ENCODE assay signal across 25 cellular contexts in the genomic region with DNA sequence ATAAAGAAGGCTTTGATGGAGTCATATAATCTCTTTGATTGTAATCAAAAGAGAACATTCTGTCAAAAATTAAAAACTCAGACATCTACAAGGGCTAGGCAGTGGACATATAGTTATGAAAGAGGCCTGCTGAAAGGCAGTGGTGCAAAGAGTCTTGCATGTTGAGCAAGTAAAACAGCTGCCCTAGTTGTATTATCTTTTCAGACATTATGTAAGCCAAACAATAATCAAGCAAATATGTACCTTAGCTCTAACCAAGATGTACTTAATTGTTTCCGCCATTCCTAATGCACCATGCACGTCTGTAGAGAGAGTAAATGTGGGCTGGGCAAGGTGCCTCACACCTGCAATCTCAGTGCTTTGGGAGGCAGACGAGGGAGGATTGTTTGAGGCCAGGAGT. TPM values are rescaled to one million over a fixed set of nuclear protein-coding genes. Genes with fewer than 3 reads are reported as not detected.
DNase-seq lines count a peak whose midpoint lies in the region; ATAC-seq and TF ChIP-seq lines count a peak whose summit lies in the region.
"Had no signal": no experiment of that assay in that cellular context is flagged by ENCODE, and none has a peak within 500 bp of the region (broad histone marks: within the 10 kb centered on the region; RNA-seq: fewer than 3 reads in every experiment).

No MANE protein-coding gene starts in this region.

- TF ChIP-seq CTCF in CD14-positive monocyte (IDR thresholded peaks at IDR 0.05): no peak
- no peak for TF ChIP-seq CTCF in activated CD8-positive, alpha-beta T cell treated with anti-CD3 and anti-CD28 coated beads for 36 hours (IDR thresholded peaks at IDR 0.05)
- no peak for TF ChIP-seq CTCF in CD4-positive, alpha-beta T cell (IDR thresholded peaks at IDR 0.05)

- H3K9me3 Mint-ChIP-seq in CD14-positive monocyte (peaks cover 0 to 3% (median 0%) of the 10 kb centered on the region in 7 donors), naive B cell (peaks cover 0 to 19% (median 8%) of the 10 kb centered on the region in 7 donors)
- H3K9me3 Mint-ChIP-seq in activated CD8-positive, alpha-beta T cell treated with anti-CD3 and anti-CD28 coated beads for 36 hours: no peaks in the 10 kb centered on the region
- no peaks in the 10 kb centered on the region for H3K9me3 Mint-ChIP-seq in CD4-positive, alpha-beta T cell
- H3K9me3 Mint-ChIP-seq: activated naive CD4-positive, alpha-beta T cell treated with anti-CD3 and anti-CD28 coated beads, Interleukin-2, amount 10 ng/mL, durations not matched to agents 7 days and 5 days; central memory CD8-positive, alpha-beta T cell had no signal

- POLR2A ChIA-PET in activated CD8-positive, alpha-beta T cell treated with anti-CD3 and anti-CD28 coated beads for 36 hours (lab: Charles Lee): no interaction called here
- POLR2A ChIA-PET in CD4-positive, alpha-beta T cell (lab: Charles Lee): no interaction called here

- H3K4me3 Mint-ChIP-seq in CD14-positive monocyte (peak overlapping the region in 1 of 2 donors; percentile 67), naive B cell (peak overlapping the region; percentile 47 to 90 (median 84))
- H3K4me3 Mint-ChIP-seq in activated CD8-positive, alpha-beta T cell treated with anti-CD3 and anti-CD28 coated beads for 36 hours: no peak overlapping the region
- no peak overlapping the region for H3K4me3 Mint-ChIP-seq in CD4-positive, alpha-beta T cell
- H3K4me3 Mint-ChIP-seq: activated naive CD4-positive, alpha-beta T cell treated with anti-CD3 and anti-CD28 coated beads, Interleukin-2, amount 10 ng/mL, durations not matched to agents 7 days and 5 days; central memory CD8-positive, alpha-beta T cell; natural killer cell had no signal

- DNase-seq in CD14-positive monocyte (ENCODE audit: low spot score) (no peak), NCI-H774 (lab: John Stamatoyannopoulos, UW) (peak; percentile 78), naive B cell (no peak), cerebellar nuclear complex (lab: John Stamatoyannopoulos, UW) (no peak), NCI-H226 (no peak)
- DNase-seq in activated CD8-positive, alpha-beta T cell treated with anti-CD3 and anti-CD28 coated beads for 36 hours: no peak
- DNase-seq in CD4-positive, alpha-beta T cell: no peak
- DNase-seq: activated CD4-positive, CD25-positive, alpha-beta regulatory T cell treated with anti-CD3 and anti-CD28 coated beads, Interleukin-2, amount 50 U/mL, for 72 hours; activated naive CD4-positive, alpha-beta T cell treated with anti-CD3 and anti-CD28 coated beads, Interleukin-2, amount 10 ng/mL, durations not matched to agents 7 days and 5 days; activated T-cell treated with anti-CD3 and anti-CD28 coated beads, Interleukin-2, amount 50 U/mL, for 48 hours; DMS79 treated with DMSO at 0.1 percent for 48 hours; erythroblast; gastrocnemius medialis; natural killer cell; NCI-H1436 treated with DMSO at 0.1 percent for 48 hours; ovary; stimulated activated CD4-positive, alpha-beta T cell treated with anti-CD3 and anti-CD28 coated beads, Interleukin-15, amount 100 ng/mL, for 24 hours; testis had no signal

- intact Hi-C loops in CD14-positive monocyte (cut with micrococcal nuclease): loop anchor here in 1 of 2 donors (5.0 kb wide), 1 partner anchor 37 kb away; no protein-coding TSS in a partner anchor
- intact Hi-C loops in activated CD8-positive, alpha-beta T cell treated with anti-CD3 and anti-CD28 coated beads for 36 hours (cut with micrococcal nuclease): no loop called here
- intact Hi-C loops in CD4-positive, alpha-beta T cell (cut with DNase I, micrococcal nuclease): no loop called here

- no peak overlapping the region for H3K27ac ChIP-seq in CD4-positive, alpha-beta T cell (ENCODE audit: low read depth, low read length)
- H3K27ac ChIP-seq: ascending aorta, gastrocnemius medialis, ovary, right atrium auricular region, testis had no signal

- peaks cover 64% of the 10 kb centered on the region for H3K4me1 Mint-ChIP-seq in CD14-positive monocyte
- H3K4me1 Mint-ChIP-seq in naive B cell: peaks cover 64 to 87% (median 73%) of the 10 kb centered on the region in 3 donors
- no peaks in the 10 kb centered on the region for H3K4me1 Mint-ChIP-seq in activated CD8-positive, alpha-beta T cell treated with anti-CD3 and anti-CD28 coated beads for 36 hours (ENCODE audit: low read depth)
- no peaks in the 10 kb centered on the region for H3K4me1 Mint-ChIP-seq in CD4-positive, alpha-beta T cell (ENCODE audit: low read depth)
- H3K4me1 Mint-ChIP-seq: activated naive CD4-positive, alpha-beta T cell treated with anti-CD3 and anti-CD28 coated beads, Interleukin-2, amount 10 ng/mL, durations not matched to agents 7 days and 5 days; central memory CD8-positive, alpha-beta T cell; natural killer cell had no signal

- ATAC-seq in GM21447 (IDR thresholded peaks at IDR 0.05; ENCODE audit: unreplicated experiment): peak; percentile 9
- no peak for ATAC-seq in naive B cell (ENCODE audit: low read depth in 2 of 2)
- no peak for ATAC-seq in activated CD8-positive, alpha-beta T cell treated with anti-CD3 and anti-CD28 coated beads for 36 hours
- no peak for ATAC-seq in CD4-positive, alpha-beta T cell (ENCODE audit: poor library complexity)
- ATAC-seq: gastrocnemius medialis, natural killer cell had no signal

- peaks cover 8 to 13% of the 10 kb centered on the region in 2 donors for H3K36me3 Mint-ChIP-seq in CD14-positive monocyte
- H3K36me3 Mint-ChIP-seq in naive B cell: peaks cover 10 to 12% of the 10 kb centered on the region in 2 donors
- no peaks in the 10 kb centered on the region for H3K36me3 Mint-ChIP-seq in activated CD8-positive, alpha-beta T cell treated with anti-CD3 and anti-CD28 coated beads for 36 hours (ENCODE audit: low read depth)
- H3K36me3 Mint-ChIP-seq in CD4-positive, alpha-beta T cell (ENCODE audit: low read depth): no peaks in the 10 kb centered on the region
- H3K36me3 Mint-ChIP-seq: activated naive CD4-positive, alpha-beta T cell treated with anti-CD3 and anti-CD28 coated beads, Interleukin-2, amount 10 ng/mL, durations not matched to agents 7 days and 5 days; natural killer cell had no signal

- no peaks in the 10 kb centered on the region for H3K9me3 ChIP-seq in CD4-positive, alpha-beta T cell (ENCODE audit: control insufficient read depth, low read length)
- H3K9me3 ChIP-seq: ascending aorta, gastrocnemius medialis, ovary, right atrium auricular region, testis had no signal

- no peaks in the 10 kb centered on the region for H3K27me3 Mint-ChIP-seq in CD14-positive monocyte (ENCODE audit: low read depth in 3 of 3)
- no peaks in the 10 kb centered on the region for H3K27me3 Mint-ChIP-seq in naive B cell
- no peaks in the 10 kb centered on the region for H3K27me3 Mint-ChIP-seq in activated CD8-positive, alpha-beta T cell treated with anti-CD3 and anti-CD28 coated beads for 36 hours
- peaks cover 21% of the 10 kb centered on the region for H3K27me3 Mint-ChIP-seq in CD4-positive, alpha-beta T cell

- H3K27ac Mint-ChIP-seq in CD14-positive monocyte (peak overlapping the region; percentile 69 to 91 (median 83)), naive B cell (peak overlapping the region in 5 of 6 donors; percentile 3 to 96 (median 49))
- H3K27ac Mint-ChIP-seq in activated CD8-positive, alpha-beta T cell treated with anti-CD3 and anti-CD28 coated beads for 36 hours: no peak overlapping the region
- H3K27ac Mint-ChIP-seq in CD4-positive, alpha-beta T cell: no peak overlapping the region
- H3K27ac Mint-ChIP-seq: activated naive CD4-positive, alpha-beta T cell treated with anti-CD3 and anti-CD28 coated beads, Interleukin-2, amount 10 ng/mL, durations not matched to agents 7 days and 5 days; natural killer cell had no signal

- H3K27me3 ChIP-seq in CD4-positive, alpha-beta T cell (ENCODE audit: control insufficient read depth, insufficient read depth, low read length): peaks cover 7% of the 10 kb centered on the region
- H3K27me3 ChIP-seq: ascending aorta, gastrocnemius medialis, right atrium auricular region, testis had no signal

- CTCF ChIA-PET in activated CD8-positive, alpha-beta T cell treated with anti-CD3 and anti-CD28 coated beads for 36 hours (lab: Charles Lee): no interaction called here
- CTCF ChIA-PET in CD4-positive, alpha-beta T cell (lab: Charles Lee): no interaction called here

RNA-seq across cellular contexts. Expression of a gene that starts 14.3 kb away (rescaled TPM):
- polyA plus RNA-seq in CD14-positive monocyte (100 to 1,000 TPM; 103 to 173 TPM), naive B cell (ENCODE audit: low read depth in 6 of 6) (100 to 1,000 TPM; 308 to 432 (median 350) TPM)
- not detected for total RNA-seq in activated CD8-positive, alpha-beta T cell treated with anti-CD3 and anti-CD28 coated beads for 36 hours
- not detected for total RNA-seq in CD4-positive, alpha-beta T cell
- total RNA-seq: activated CD8-positive, alpha-beta memory T cell treated with anti-CD3 and anti-CD28 coated beads for 36 hours; ascending aorta; kidney epithelial cell; M059J had no signal

RNA-seq across cellular contexts. Expression of a gene that starts 45.6 kb away (rescaled TPM):
- polyA plus RNA-seq in CD14-positive monocyte: 1 to 10 TPM; 3.4 to 4.5 TPM
- 1 to 10 TPM; 1.9 to 8.9 (median 7.5) TPM for polyA plus RNA-seq in naive B cell (ENCODE audit: low read depth in 6 of 6)
- total RNA-seq in activated CD8-positive, alpha-beta T cell treated with anti-CD3 and anti-CD28 coated beads for 36 hours: 1 to 10 TPM; 3.1 to 4.0 TPM
- 10 to 100 TPM; 57.2 to 59.7 TPM for total RNA-seq in CD4-positive, alpha-beta T cell

Comparison
In these comparisons a context has a peak if more than half of its experiments do, and no peak if none do; other contexts are left out.
1. H3K27ac Mint-ChIP-seq: peak in CD14-positive monocyte (7 of 7) and naive B cell (5 of 6); none in activated CD8-positive, alpha-beta T cell treated with anti-CD3 and anti-CD28 coated beads for 36 hours (single experiment) and CD4-positive, alpha-beta T cell (single experiment).
2. H3K4me3 Mint-ChIP-seq: peak in naive B cell (8 of 8); none in activated CD8-positive, alpha-beta T cell treated with anti-CD3 and anti-CD28 coated beads for 36 hours (single experiment) and CD4-positive, alpha-beta T cell (single experiment).
3. RNA of a gene that starts 45.6 kb away (total RNA-seq): 57.2 to 59.7 TPM in CD4-positive, alpha-beta T cell; 3.1 to 4.0 TPM in activated CD8-positive, alpha-beta T cell treated with anti-CD3 and anti-CD28 coated beads for 36 hours; every median in the first group is over 10 times any median in the second.